ENCODE assay signal across 8 cellular contexts in the genomic region with DNA sequence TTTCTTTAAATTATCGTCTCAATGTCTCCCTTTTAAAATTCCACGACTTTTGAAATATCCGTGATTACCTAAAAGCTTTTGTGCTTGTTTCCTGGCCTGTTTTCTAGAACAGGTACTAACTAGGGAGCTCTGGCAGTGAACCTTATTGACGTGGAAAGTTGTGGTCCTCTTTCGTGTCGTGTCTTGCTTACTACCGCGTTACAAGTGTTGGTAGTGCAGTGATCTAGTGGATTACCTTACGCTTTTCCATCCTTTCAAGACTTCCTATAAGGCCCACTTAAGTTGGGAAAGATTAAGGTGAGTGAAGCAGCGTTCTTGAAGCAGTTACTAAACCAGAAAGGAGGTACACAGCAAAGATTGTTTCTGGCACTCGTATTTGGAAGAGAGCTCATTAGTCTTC.
A peak's percentile ranks its signal among the peaks of the same experiment; 100 is the strongest.
DNase-seq lines count a peak whose midpoint lies in the region; ATAC-seq and TF ChIP-seq lines count a peak whose summit lies in the region.

No MANE protein-coding gene starts in this region.

- peak overlapping the region; percentile 84 to 99 (median 98) for H3K27ac ChIP-seq in BLaER1 treated with 17β-estradiol and CSF1 and Interleukin-3, amounts not matched to agents 10 nM and 100 nM
- H3K27ac ChIP-seq in angular gyrus (ENCODE audit: low read depth, low read length) (peak overlapping the region; percentile 91), substantia nigra (ENCODE audit: low read depth, low read length, poor library complexity, severe bottlenecking) (peak overlapping the region; percentile 94)

- H4K20me1 ChIP-seq in BLaER1 treated with 17β-estradiol and CSF1 and Interleukin-3, amounts not matched to agents 10 nM and 100 nM = peaks cover 42 to 58% (median 56%) of the 10 kb centered on the region in 11 experiments

- ATAC-seq in HG02981 (IDR thresholded peaks at IDR 0.05; ENCODE audit: unreplicated experiment) (no peak), HG02938 (IDR thresholded peaks at IDR 0.05; ENCODE audit: unreplicated experiment) (no peak), HG03135 (IDR thresholded peaks at IDR 0.05; ENCODE audit: unreplicated experiment) (no peak)

- H3K27me3 ChIP-seq in BLaER1 treated with 17β-estradiol and CSF1 and Interleukin-3, amounts not matched to agents 10 nM and 100 nM = no peaks in the 10 kb centered on the region

- peaks cover 15 to 39% (median 34%) of the 10 kb centered on the region in 11 experiments for H3K36me3 ChIP-seq in BLaER1 treated with 17β-estradiol and CSF1 and Interleukin-3, amounts not matched to agents 10 nM and 100 nM

- peak overlapping the region; percentile 91 to 100 (median 98) for H3K9ac ChIP-seq in BLaER1 treated with 17β-estradiol and CSF1 and Interleukin-3, amounts not matched to agents 10 nM and 100 nM

- no peak for TF ChIP-seq CTCF in HFF-Myc (IDR thresholded peaks at IDR 0.05; ENCODE audit: low read depth, low read length, missing control alignments)

- H3K9me3 ChIP-seq in BLaER1 treated with 17β-estradiol and CSF1 and Interleukin-3, amounts not matched to agents 10 nM and 100 nM (replicated peaks in 1 of 11) = no peaks in the 10 kb centered on the region

- peak overlapping the region; percentile 77 to 89 (median 83) for H3K4me2 ChIP-seq in BLaER1 treated with 17β-estradiol and CSF1 and Interleukin-3, amounts not matched to agents 10 nM and 100 nM

- peak overlapping the region; percentile 77 to 96 (median 87) for H3K4me3 ChIP-seq in BLaER1 treated with 17β-estradiol and CSF1 and Interleukin-3, amounts not matched to agents 10 nM and 100 nM
- peak overlapping the region; percentile 91 for H3K4me3 ChIP-seq in HFF-Myc (replicated peaks; ENCODE audit: low read depth, low read length)

- DNase-seq in HFF-Myc (ENCODE audit: extremely low read depth, low read depth) (no peak), kidney tubule cell (ENCODE audit: low spot score) (peak; percentile 42), substantia nigra (lab: John Stamatoyannopoulos, UW) (peak in 1 of 49 donors; percentile 16)

- H3K4me1 ChIP-seq in BLaER1 treated with 17β-estradiol and CSF1 and Interleukin-3, amounts not matched to agents 10 nM and 100 nM = peaks cover 10 to 49% (median 24%) of the 10 kb centered on the region in 10 experiments; a peak in 19 of 20 replicates
